30 cellular contexts compared by ENCODE assay signal in genomic region chr2:211673054-211673628, GRCh38.
"Had no signal": no experiment of that assay in that cellular context is flagged by ENCODE, and none has a peak within 500 bp of the region (broad histone marks: within the 10 kb centered on the region; RNA-seq: fewer than 3 reads in every experiment).

No MANE protein-coding gene starts in this region.

- H3K36me3 ChIP-seq: adrenal gland had no signal

- DNase-seq: activated B cell treated with CpG ODN at 0.5 μM for 24 hours; activated CD4-positive, alpha-beta memory T cell treated with anti-CD3 and anti-CD28 coated beads for 36 hours; activated CD4-positive, alpha-beta T cell treated with anti-CD3 and anti-CD28 coated beads for 4 hours; activated CD4-positive, alpha-beta T cell treated with anti-CD3 and anti-CD28 coated beads, Interleukin-2, amount 10 ng/mL, durations not matched to agents 24 days and 14 days; activated CD4-positive, alpha-beta T cell treated with anti-CD3 and anti-CD28 coated beads, Interleukin-2, amount 50 U/mL, for 1 hour; activated CD4-positive, alpha-beta T cell treated with anti-CD3 and anti-CD28 coated beads, Interleukin-2, amount 50 U/mL, for 4 hours; activated CD4-positive, CD25-positive, alpha-beta regulatory T cell treated with anti-CD3 and anti-CD28 coated beads, Interleukin-2, amount 50 U/mL, for 72 hours; activated CD8-positive, alpha-beta memory T cell treated with anti-CD3 and anti-CD28 coated beads, Interleukin-2, amount 50 U/mL, for 4 hours; activated CD8-positive, alpha-beta T cell treated with anti-CD3 and anti-CD28 coated beads for 36 hours; activated effector memory CD4-positive, alpha-beta T cell treated with anti-CD3 and anti-CD28 coated beads, Interleukin-2, amount 50 U/mL, for 16 hours; activated gamma-delta T cell treated with Interleukin-2 at 50 U/mL for 16 hours; activated naive CD4-positive, alpha-beta T cell; activated naive CD4-positive, alpha-beta T cell treated with anti-CD3 and anti-CD28 coated beads for 36 hours; activated naive CD4-positive, alpha-beta T cell treated with anti-CD3 and anti-CD28 coated beads, Interleukin-2, amount 50 U/mL, for 16 hours; activated naive CD8-positive, alpha-beta T cell treated with anti-CD3 and anti-CD28 coated beads for 36 hours; activated T-cell treated with anti-CD3 and anti-CD28 coated beads for 4 hours; activated T-cell treated with anti-CD3 and anti-CD28 coated beads, Interleukin-2, amount 50 U/mL, for 1 hour; activated T-cell treated with anti-CD3 and anti-CD28 coated beads, Interleukin-2, amount 50 U/mL, for 4 hours; activated T-cell treated with anti-CD3 and anti-CD28 coated beads, Interleukin-2, amount 50 U/mL, for 72 hours; adrenal gland; amniotic stem cell; central memory CD4-positive, alpha-beta T cell; T-helper 1 cell; T-helper 2 cell; T-helper 9 cell had no signal

- H3K9me3 ChIP-seq: adrenal gland, ascending aorta had no signal

- H3K4me1 ChIP-seq: adrenal gland, ascending aorta had no signal

- H3K4me3 ChIP-seq: adrenal gland, ascending aorta, cardiac muscle cell had no signal

- H3K27me3 ChIP-seq: adrenal gland, ascending aorta, cardiac muscle cell had no signal

- ATAC-seq: activated CD8-positive, alpha-beta T cell treated with anti-CD3 and anti-CD28 coated beads for 36 hours; activated naive CD4-positive, alpha-beta T cell treated with anti-CD3 and anti-CD28 coated beads, Interleukin-2, amount 50 U/mL, for 72 hours; activated T-cell treated with anti-CD3 and anti-CD28 coated beads, Interleukin-2, amount 50 U/mL, for 4 hours; activated T-cell treated with anti-CD3 and anti-CD28 coated beads, Interleukin-2, amount 50 U/mL, for 72 hours; activated T-helper 17 cell treated with anti-CD3 and anti-CD28 coated beads, Interleukin-2, amount 50 U/mL, for 72 hours had no signal

- H3K27ac ChIP-seq: adrenal gland, ascending aorta, cardiac muscle cell, VCaP had no signal
